9 cellular contexts compared by ENCODE assay signal in genomic region chr3:29759443-29760033, GRCh38.
DNase-seq lines count a peak whose midpoint lies in the region; ATAC-seq and TF ChIP-seq lines count a peak whose summit lies in the region.
"Had no signal": no experiment of that assay in that cellular context is flagged by ENCODE, and none has a peak within 500 bp of the region (broad histone marks: within the 10 kb centered on the region; RNA-seq: fewer than 3 reads in every experiment).

No MANE protein-coding gene starts in this region.

- POLR2A ChIA-PET in CD4-positive, alpha-beta memory T cell (lab: Charles Lee; ENCODE audit: partially characterized antibody): no interaction called here

- intact Hi-C loops in CD4-positive, alpha-beta memory T cell (cut with micrococcal nuclease): no loop called here

- no peaks in the 10 kb centered on the region for H3K36me3 Mint-ChIP-seq in CD4-positive, alpha-beta memory T cell

- no peak overlapping the region for H3K27ac Mint-ChIP-seq in CD4-positive, alpha-beta memory T cell
- H3K27ac Mint-ChIP-seq: CD4-positive, alpha-beta T cell had no signal

- peak; percentile 49 for ATAC-seq in omental fat pad (ENCODE audit: low FRiP score)
- no peak for ATAC-seq in HG02884 (IDR thresholded peaks at IDR 0.05; ENCODE audit: unreplicated experiment)
- no peak for ATAC-seq in HG02759 (IDR thresholded peaks at IDR 0.05; ENCODE audit: unreplicated experiment)

- H3K4me3 Mint-ChIP-seq in CD4-positive, alpha-beta memory T cell: no peak overlapping the region
- H3K4me3 Mint-ChIP-seq: CD4-positive, alpha-beta T cell had no signal

- H3K36me3 ChIP-seq in CD4-positive, alpha-beta memory T cell (ENCODE audit: insufficient read depth, low read length): no peaks in the 10 kb centered on the region

- no peak overlapping the region for H3K4me3 ChIP-seq in CD4-positive, alpha-beta memory T cell (ENCODE audit: low read length in 2 of 2)

- no peaks in the 10 kb centered on the region for H3K4me1 Mint-ChIP-seq in CD4-positive, alpha-beta memory T cell

- no peaks in the 10 kb centered on the region for H3K27me3 Mint-ChIP-seq in CD4-positive, alpha-beta memory T cell

- H3K4me1 ChIP-seq in CD4-positive, alpha-beta memory T cell (ENCODE audit: insufficient read depth, low read length): no peaks in the 10 kb centered on the region

- H3K27me3 ChIP-seq in CD4-positive, alpha-beta memory T cell (ENCODE audit: insufficient read depth, low read length): no peaks in the 10 kb centered on the region

- TF ChIP-seq CTCF in omental fat pad (IDR thresholded peaks at IDR 0.05): no peak

- CTCF ChIA-PET in CD4-positive, alpha-beta memory T cell (lab: Charles Lee; ENCODE audit: partially characterized antibody): no interaction called here

- DNase-seq in DMS 273 treated with DMSO at 0.1 percent for 48 hours (lab: John Stamatoyannopoulos, UW) (peak; percentile 50), NCI-H524 (lab: John Stamatoyannopoulos, UW) (peak; percentile 68 to 89), fibroblast of gingiva (ENCODE audit: low read depth) (peak; percentile 83), omental fat pad (ENCODE audit: low spot score) (no peak), SW480 (ENCODE audit: low spot score) (no peak)
- DNase-seq in CD4-positive, alpha-beta memory T cell: no peak
- DNase-seq: CD4-positive, alpha-beta T cell had no signal

- no peaks in the 10 kb centered on the region for H3K9me3 ChIP-seq in CD4-positive, alpha-beta memory T cell (ENCODE audit: control insufficient read depth in 1 of 2, low read length in 2 of 2)

- peaks cover 0 to 3% (median 0%) of the 10 kb centered on the region in 8 donors for H3K9me3 Mint-ChIP-seq in CD4-positive, alpha-beta memory T cell
- H3K9me3 Mint-ChIP-seq: CD4-positive, alpha-beta T cell had no signal

- no peak overlapping the region for H3K27ac ChIP-seq in CD4-positive, alpha-beta memory T cell (ENCODE audit: low read depth, low read length)

Comparison
In these comparisons a context has a peak if more than half of its experiments do, and no peak if none do; other contexts are left out.
1. DNase-seq: peak in DMS 273 treated with DMSO at 0.1 percent for 48 hours (single experiment), NCI-H524 (2 of 2) and fibroblast of gingiva (single experiment); none in omental fat pad (single experiment), CD4-positive, alpha-beta memory T cell (0 of 5) and SW480 (single experiment).